Comparison of ENCODE assay signal across 19 cellular contexts in the genomic region with DNA sequence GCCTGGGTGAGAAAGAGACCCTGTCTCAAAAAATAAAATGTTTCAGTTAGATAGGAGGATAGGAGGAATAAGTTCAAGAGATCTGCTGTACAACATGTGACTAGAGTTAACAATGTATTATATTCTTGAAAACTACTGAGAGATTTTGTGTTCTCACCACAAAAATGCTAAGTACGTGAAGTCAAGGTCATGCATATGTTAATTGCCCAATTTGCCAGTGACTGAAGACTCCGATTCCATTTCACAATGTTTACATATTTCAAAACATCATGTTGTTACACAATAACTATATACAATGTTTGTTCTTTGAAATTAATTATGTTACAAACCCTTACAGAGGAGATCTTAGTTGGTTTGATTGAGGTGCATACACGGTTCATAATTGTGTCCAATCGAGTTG. TPM values are rescaled to one million over a fixed set of nuclear protein-coding genes. Genes with fewer than 3 reads are reported as not detected.
A peak's percentile ranks its signal among the peaks of the same experiment; 100 is the strongest.
DNase-seq lines count a peak whose midpoint lies in the region; TF ChIP-seq lines count a peak whose summit lies in the region.
"Had no signal": no experiment of that assay in that cellular context is flagged by ENCODE, and none has a peak within 500 bp of the region (broad histone marks: within the 10 kb centered on the region; RNA-seq: fewer than 3 reads in every experiment).

No MANE protein-coding gene starts in this region.

- H3K4me1 ChIP-seq in prostate gland (replicated peaks): no peaks in the 10 kb centered on the region

- H3K9me3 Mint-ChIP-seq in CD14-positive monocyte: peaks cover 0 to 8% (median 3%) of the 10 kb centered on the region in 7 donors
- H3K9me3 Mint-ChIP-seq: CD4-positive, alpha-beta T cell had no signal

- no peaks in the 10 kb centered on the region for H3K36me3 ChIP-seq in prostate gland

- TF ChIP-seq POLR2A in prostate gland (IDR thresholded peaks at IDR 0.05): no peak

- no peak overlapping the region for H3K27ac ChIP-seq in prostate gland
- H3K27ac ChIP-seq: RWPE1 had no signal

- TF ChIP-seq CTCF in CD14-positive monocyte (IDR thresholded peaks at IDR 0.05): no peak
- TF ChIP-seq CTCF in prostate gland (IDR thresholded peaks at IDR 0.05): no peak

- H3K27ac Mint-ChIP-seq in CD14-positive monocyte: peak overlapping the region; percentile 86 to 98 (median 94)
- H3K27ac Mint-ChIP-seq: CD4-positive, alpha-beta T cell had no signal

- H3K9me3 ChIP-seq in prostate gland: no peaks in the 10 kb centered on the region

- H3K27me3 Mint-ChIP-seq in CD14-positive monocyte (ENCODE audit: low read depth in 3 of 3): peaks cover 7 to 17% (median 16%) of the 10 kb centered on the region in 3 donors

- intact Hi-C loops in CD14-positive monocyte (cut with micrococcal nuclease) (loop anchor here in 1 of 2 donors (5.0 kb wide), 1 partner anchor 51 kb away; a partner anchor contains a TSS), prostate gland (cut with DNase I) (no loop called here)

- H3K4me1 Mint-ChIP-seq in CD14-positive monocyte: peaks cover 43% of the 10 kb centered on the region

- no peaks in the 10 kb centered on the region for H3K36me3 Mint-ChIP-seq in CD14-positive monocyte

- no peak overlapping the region for H3K4me3 ChIP-seq in prostate gland

- peaks cover 1% of the 10 kb centered on the region for H3K27me3 ChIP-seq in prostate gland (replicated peaks; ENCODE audit: insufficient read depth)

- H3K4me3 Mint-ChIP-seq in CD14-positive monocyte: peak overlapping the region in 1 of 2 donors; percentile 32
- H3K4me3 Mint-ChIP-seq: CD4-positive, alpha-beta T cell had no signal

- DNase-seq in CD14-positive monocyte (ENCODE audit: low spot score): no peak
- DNase-seq in LHCN-M2 (ENCODE audit: low read depth): peak; percentile 19
- DNase-seq in amniotic epithelial cell (ENCODE audit: low read depth): peak; percentile 82
- peak; percentile 16 for DNase-seq in fibroblast of the conjunctiva (ENCODE audit: low read depth)
- no peak for DNase-seq in dermis blood vessel endothelial cell
- no peak for DNase-seq in activated CD4-positive, CD25-positive, alpha-beta regulatory T cell treated with anti-CD3 and anti-CD28 coated beads, Interleukin-2, amount 50 U/mL, for 72 hours
- no peak for DNase-seq in prostate gland (ENCODE audit: low spot score)
- DNase-seq: AML-193; Calu3; CD4-positive, alpha-beta T cell; DMS53; GOT3; MM.1S; NCI-H1417 treated with DMSO at 0.1 percent for 48 hours; NCI-H1930; NCI-H446 treated with DMSO at 0.1 percent for 48 hours; NK-92 treated with Interleukin-12 subunit alpha and Interleukin-12 subunit beta, amount 100 ng/mL, for 24 hours; PC-3 had no signal

- 70% methylated on average over 4 of the region's 4 CpGs for WGBS in prostate gland

RNA-seq across cellular contexts. Expression of a gene that starts 52.1 kb away (rescaled TPM):
- 10 to 100 TPM in 1 of 2 donors, 1 to 10 TPM in 1; 5.4 to 14.8 TPM for polyA plus RNA-seq in CD14-positive monocyte
- 35.8 and 47.6 TPM in 2 replicates for total RNA-seq in LHCN-M2 (2014; rRNA removed)
- polyA plus RNA-seq in LHCN-M2 (2012): 22.0 TPM
- total RNA-seq in dermis blood vessel endothelial cell: 30.2 and 36.9 TPM in 2 replicates
- 10 to 100 TPM; 33.5 to 51.5 TPM for total RNA-seq in prostate gland

Comparison
In these comparisons a context has a peak if more than half of its experiments do, and no peak if none do; other contexts are left out.
1. DNase-seq: peak in LHCN-M2 (single experiment), amniotic epithelial cell (single experiment) and fibroblast of the conjunctiva (single experiment); none in CD14-positive monocyte (single experiment), dermis blood vessel endothelial cell (single experiment), activated CD4-positive, CD25-positive, alpha-beta regulatory T cell treated with anti-CD3 and anti-CD28 coated beads, Interleukin-2, amount 50 U/mL, for 72 hours (single experiment) and prostate gland (single experiment).